In the genomic region with DNA sequence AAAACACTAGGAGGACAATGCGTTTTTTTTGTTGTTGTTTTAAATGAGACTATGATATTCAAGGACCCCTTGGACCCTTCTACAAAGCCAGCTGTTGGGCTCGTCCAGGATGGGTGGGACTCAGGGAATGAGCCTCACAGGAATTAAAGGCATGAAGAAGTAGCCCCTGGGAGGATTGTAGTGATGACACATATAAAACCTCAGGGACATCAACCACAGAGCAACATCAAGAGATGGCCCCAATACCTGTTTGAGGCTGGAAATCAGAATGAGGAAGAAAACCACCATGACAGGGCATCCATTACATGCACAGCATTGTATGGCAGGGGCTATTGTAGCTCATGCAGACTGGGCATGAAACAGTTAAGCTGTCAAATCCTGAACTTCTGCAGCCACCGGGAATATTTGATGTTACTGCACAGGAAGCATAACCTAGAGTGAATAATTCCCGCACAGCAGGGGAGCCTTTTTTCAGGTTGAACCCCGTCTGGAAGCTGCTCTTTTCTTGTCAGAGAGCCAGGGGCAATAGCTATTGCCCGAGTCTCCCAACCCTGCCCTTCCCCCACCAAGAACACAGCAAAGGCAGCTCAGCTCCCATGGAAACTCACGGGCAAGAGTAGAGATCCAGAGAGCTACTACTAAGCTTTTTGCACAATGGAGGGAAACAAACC, we compare ENCODE assay signal across 11 cellular contexts.
DNase-seq lines count a peak whose midpoint lies in the region; ATAC-seq, FAIRE-seq and TF ChIP-seq lines count a peak whose summit lies in the region.
"Had no signal": no experiment of that assay in that cellular context is flagged by ENCODE, and none has a peak within 500 bp of the region (broad histone marks: within the 10 kb centered on the region; RNA-seq: fewer than 3 reads in every experiment).

No MANE protein-coding gene starts in this region.

- H3K27ac ChIP-seq in gastrocnemius medialis = peak overlapping the region in 1 of 4 donors; percentile 55
- H3K27ac ChIP-seq: C4-2B had no signal

- no peak for ATAC-seq in HG03196 (IDR thresholded peaks at IDR 0.05; ENCODE audit: unreplicated experiment)
- ATAC-seq in gastrocnemius medialis = no peak
- ATAC-seq: activated CD4-positive, CD25-positive, alpha-beta regulatory T cell treated with anti-CD3 and anti-CD28 coated beads, Interleukin-2, amount 50 U/mL, for 24 hours had no signal

- H3K4me1 ChIP-seq in gastrocnemius medialis = peaks cover 25 to 32% of the 10 kb centered on the region in 2 donors

- H3K27me3 ChIP-seq in gastrocnemius medialis = no peaks in the 10 kb centered on the region
- H3K27me3 ChIP-seq: tibial artery had no signal

- intact Hi-C loops in gastrocnemius medialis (cut with DNase I; ENCODE audit: low total_unique reads) = no loop called here

- in situ Hi-C loops in gastrocnemius medialis (cut with MboI; ENCODE audit: low sequenced_read_pairs in 4 of 4) = loop anchor here in 1 of 4 donors (10.0 kb wide), 3 partner anchors 62 to 538 kb away; a partner anchor contains a TSS

- H3K36me3 ChIP-seq in gastrocnemius medialis = no peaks in the 10 kb centered on the region
- H3K36me3 ChIP-seq: tibial artery had no signal

- H3K9me3 ChIP-seq in gastrocnemius medialis = peaks cover 0 to 9% (median 0%) of the 10 kb centered on the region in 3 donors
- H3K9me3 ChIP-seq: tibial artery had no signal

- TF ChIP-seq POLR2A in gastrocnemius medialis (IDR thresholded peaks at IDR 0.05) = no peak

- no peak for TF ChIP-seq CTCF in AG10803 (conservative IDR thresholded peaks at IDR 0.05; ENCODE audit: low read length)
- TF ChIP-seq CTCF in D721Med (IDR thresholded peaks at IDR 0.05; ENCODE audit: insufficient read depth, missing control alignments) = no peak
- no peak for TF ChIP-seq CTCF in gastrocnemius medialis (IDR thresholded peaks at IDR 0.05 in 4 of 5, conservative IDR thresholded peaks at IDR 0.05 in 1 of 5)

- no peak overlapping the region for H3K4me3 ChIP-seq in AG10803 (ENCODE audit: low read length)
- H3K4me3 ChIP-seq in gastrocnemius medialis = no peak overlapping the region
- H3K4me3 ChIP-seq: tibial artery had no signal

- DNase-seq in AG10803 (ENCODE audit: low read depth) (peak; percentile 33), M059J (ENCODE audit: low read depth) (peak; percentile 86), amniotic epithelial cell (ENCODE audit: low read depth) (peak; percentile 48), left kidney (ENCODE audit: low read depth, low spot score) (peak; percentile 64), D721Med (ENCODE audit: insufficient read length, low spot score) (no peak), GOT3 (lab: John Stamatoyannopoulos, UW) (no peak), gastrocnemius medialis (no peak)
- DNase-seq: tibial artery had no signal

- FAIRE-seq in D721Med (lab: Jason Lieb, UNC) = no peak

Comparison
In these comparisons a context has a peak if more than half of its experiments do, and no peak if none do; other contexts are left out.
1. DNase-seq: peak in AG10803 (single experiment), M059J (single experiment), amniotic epithelial cell (single experiment) and left kidney (single experiment); none in D721Med (single experiment), GOT3 (single experiment) and gastrocnemius medialis (0 of 2).